In the genomic region with DNA sequence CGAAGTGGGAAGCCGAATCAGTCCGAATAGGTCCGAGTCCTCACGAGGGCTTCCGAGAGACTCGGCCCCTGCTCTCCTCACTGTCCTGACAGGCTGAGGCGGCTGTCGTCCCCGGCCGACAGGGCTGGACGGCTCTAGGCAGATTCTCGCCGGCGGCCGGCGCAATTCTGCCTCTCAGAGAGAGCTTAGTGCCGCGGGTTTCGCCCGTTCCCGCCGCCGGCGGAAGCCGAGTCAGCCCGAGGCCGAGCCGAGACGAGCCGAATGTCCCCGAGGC, we compare ENCODE assay signal across 8 cellular contexts. TPM values are rescaled to one million over a fixed set of nuclear protein-coding genes. Genes with fewer than 3 reads are reported as not detected.
DNase-seq lines count a peak whose midpoint lies in the region; ATAC-seq and TF ChIP-seq lines count a peak whose summit lies in the region.

No MANE protein-coding gene starts in this region.

- H3K4me2 ChIP-seq in OCI-LY1 (ENCODE audit: low read length), result peak overlapping the region; percentile 74

- peaks cover 48% of the 10 kb centered on the region for H3K4me1 Mint-ChIP-seq in CD14-positive monocyte

- H3K9me3 ChIP-seq in OCI-LY1 (ENCODE audit: low read length) (no peaks in the 10 kb centered on the region), endocrine pancreas (ENCODE audit: control insufficient read depth, low read length) (no peaks in the 10 kb centered on the region), neuron (ENCODE audit: low read length) (no peaks in the 10 kb centered on the region)

- H3K27ac ChIP-seq in OCI-LY1 (ENCODE audit: low read depth, low read length, poor library complexity, severe bottlenecking), result peak overlapping the region; percentile 96

- H3K4me1 ChIP-seq in OCI-LY1 (ENCODE audit: insufficient read depth, low read length, severe bottlenecking), result peaks cover 37% of the 10 kb centered on the region
- peaks cover 8% of the 10 kb centered on the region for H3K4me1 ChIP-seq in endocrine pancreas (ENCODE audit: control insufficient read depth, insufficient read depth, low read length)
- peaks cover 24% of the 10 kb centered on the region for H3K4me1 ChIP-seq in neuron (ENCODE audit: insufficient read depth, low read length)

- peaks cover 20 to 40% of the 10 kb centered on the region in 2 donors for H3K36me3 Mint-ChIP-seq in CD14-positive monocyte

- H3K36me3 ChIP-seq in OCI-LY1 (ENCODE audit: insufficient read depth, low read length) (no peaks in the 10 kb centered on the region), endocrine pancreas (ENCODE audit: control insufficient read depth, insufficient read depth, low read length) (no peaks in the 10 kb centered on the region), neuron (ENCODE audit: insufficient read depth, low read length) (peaks cover 17% of the 10 kb centered on the region)

- intact Hi-C loops in CD14-positive monocyte (cut with micrococcal nuclease), result loop anchor here in 1 of 2 donors (10.0 kb wide), 1 partner anchor 690 kb away; a partner anchor contains a TSS

- H2AFZ ChIP-seq in OCI-LY1 (ENCODE audit: low read length) (no peak overlapping the region), neuron (ENCODE audit: low read depth, low read length) (peak overlapping the region; percentile 84)

- peaks cover 0 to 8% (median 5%) of the 10 kb centered on the region in 3 donors for H3K27me3 Mint-ChIP-seq in CD14-positive monocyte (ENCODE audit: low read depth in 3 of 3)

- peak overlapping the region; percentile 93 to 97 (median 96) for H3K27ac Mint-ChIP-seq in CD14-positive monocyte

- no peaks in the 10 kb centered on the region for H3K79me2 ChIP-seq in OCI-LY1 (ENCODE audit: insufficient read depth, low read length)

- ATAC-seq in GM21619 (IDR thresholded peaks at IDR 0.05; ENCODE audit: unreplicated experiment) (no peak), GM18868 (IDR thresholded peaks at IDR 0.05; ENCODE audit: unreplicated experiment) (no peak)

- H3K9me3 Mint-ChIP-seq in CD14-positive monocyte, result peaks cover 0 to 1% (median 0%) of the 10 kb centered on the region in 7 donors

- H3K27me3 ChIP-seq in OCI-LY1 (ENCODE audit: insufficient read depth, low read length) (no peaks in the 10 kb centered on the region), endocrine pancreas (ENCODE audit: control insufficient read depth, insufficient read depth, low read length) (no peaks in the 10 kb centered on the region), neuron (ENCODE audit: insufficient read depth, low read length) (no peaks in the 10 kb centered on the region)

- H3K4me3 ChIP-seq in OCI-LY1 (ENCODE audit: low read depth, low read length, poor library complexity, severe bottlenecking) (peak overlapping the region; percentile 89), endocrine pancreas (ENCODE audit: control insufficient read depth, insufficient read depth, low read length) (no peak overlapping the region), neuron (ENCODE audit: low read length) (peak overlapping the region; percentile 68)

- no peak for DNase-seq in CD14-positive monocyte (ENCODE audit: low spot score)
- no peak for DNase-seq in NCI-H510A (lab: John Stamatoyannopoulos, UW)
- DNase-seq in NAMALWA (ENCODE audit: low spot score), result no peak

- no peaks in the 10 kb centered on the region for H4K20me1 ChIP-seq in OCI-LY1 (ENCODE audit: insufficient read depth, low read length)

- TF ChIP-seq CTCF in CD14-positive monocyte (IDR thresholded peaks at IDR 0.05) (no peak), OCI-LY1 (IDR thresholded peaks at IDR 0.05; ENCODE audit: low read length) (no peak)

- peak overlapping the region; percentile 83 to 89 for H3K4me3 Mint-ChIP-seq in CD14-positive monocyte

- no peaks in the 10 kb centered on the region for H3K9me2 ChIP-seq in OCI-LY1 (ENCODE audit: low read depth, low read length)

- peak overlapping the region; percentile 98 for H3K9ac ChIP-seq in OCI-LY1 (ENCODE audit: low read length)
- H3K9ac ChIP-seq in endocrine pancreas (ENCODE audit: control insufficient read depth, insufficient read depth, low read length), result peak overlapping the region; percentile 85

- H3F3A ChIP-seq in OCI-LY1 (ENCODE audit: insufficient read depth, low read length), result no peaks in the 10 kb centered on the region

RNA-seq across cellular contexts. Expression of a gene that starts 0.2 kb away (rescaled TPM):
- polyA plus RNA-seq in CD14-positive monocyte, result 10 to 100 TPM; 18.0 to 22.2 TPM

RNA-seq across cellular contexts. Expression of a gene that starts 0.3 kb away (rescaled TPM):
- 10 to 100 TPM; 31.6 to 37.3 TPM for polyA plus RNA-seq in CD14-positive monocyte

RNA-seq across cellular contexts. Expression of a gene that starts 10.8 kb away (rescaled TPM):
- polyA plus RNA-seq in CD14-positive monocyte, result not detected

RNA-seq across cellular contexts. Expression of a gene that starts 52.0 kb away (rescaled TPM):
- 1,000 to 10,000 TPM; 1,224 to 1,249 TPM for polyA plus RNA-seq in CD14-positive monocyte

RNA-seq across cellular contexts. Expression of a gene that starts 58.2 kb away (rescaled TPM):
- polyA plus RNA-seq in CD14-positive monocyte, result not detected
